In genomic region chr6:166341915-166342292, GRCh38 we compare ENCODE assay signal across 1 cellular context.
TF ChIP-seq lines count a peak whose summit lies in the region.

No MANE protein-coding gene starts in this region.

TF ChIP-seq in HepG2, 621 proteins besides CTCF, POLR2A, EP300 and RAD21:
- TF ChIP-seq FOXA1 (IDR thresholded peaks at IDR 0.05) (no peak), FOXA1 (CRISPR knock-in tag; IDR thresholded peaks at IDR 0.05) (no peak), RXRB (CRISPR knock-in tag; IDR thresholded peaks at IDR 0.05; ENCODE audit: borderline replicate concordance) (no peak), U2AF2 (IDR thresholded peaks at IDR 0.05; ENCODE audit: low read depth, low read length) (0 out of 2 replicates have a peak, but pooled peaks have one; percentile 11), BHLHE40 (IDR thresholded peaks at IDR 0.05; ENCODE audit: low read length) (no peak), ZFX (CRISPR knock-in tag; IDR thresholded peaks at IDR 0.05; ENCODE audit: low read depth) (no peak), ZNF569 (CRISPR knock-in tag; IDR thresholded peaks at IDR 0.05; ENCODE audit: borderline replicate concordance) (0 out of 2 replicates have a peak, but pooled peaks have one; percentile 62), THYN1 (CRISPR knock-in tag; IDR thresholded peaks at IDR 0.05; ENCODE audit: borderline replicate concordance, low read depth) (0 out of 2 replicates have a peak, but pooled peaks have one; percentile 2), ATAD3A (CRISPR knock-in tag; IDR thresholded peaks at IDR 0.05) (no peak), TBP (CRISPR knock-in tag; IDR thresholded peaks at IDR 0.05) (no peak), FIP1L1 (IDR thresholded peaks at IDR 0.05; ENCODE audit: borderline replicate concordance, insufficient read depth, low read depth, low read length) (no peak), ZNF30 (CRISPR knock-in tag; IDR thresholded peaks at IDR 0.05) (0 out of 2 replicates have a peak, but pooled peaks have one; percentile 17), ISX (CRISPR knock-in tag; conservative IDR thresholded peaks at IDR 0.05) (no peak; the same call in 1 of the 2 replicates), CCDC6 (CRISPR knock-in tag; IDR thresholded peaks at IDR 0.05) (peak; percentile 15), CREM (IDR thresholded peaks at IDR 0.05) (no peak), CREM (CRISPR knock-in tag; IDR thresholded peaks at IDR 0.05) (no peak), ARID3A (IDR thresholded peaks at IDR 0.05; ENCODE audit: low read depth, low read length) (no peak), SIX1 (CRISPR knock-in tag; IDR thresholded peaks at IDR 0.05; ENCODE audit: borderline replicate concordance) (0 out of 2 replicates have a peak, but pooled peaks have one; percentile 1)
- TF ChIP-seq, protein P1, sequence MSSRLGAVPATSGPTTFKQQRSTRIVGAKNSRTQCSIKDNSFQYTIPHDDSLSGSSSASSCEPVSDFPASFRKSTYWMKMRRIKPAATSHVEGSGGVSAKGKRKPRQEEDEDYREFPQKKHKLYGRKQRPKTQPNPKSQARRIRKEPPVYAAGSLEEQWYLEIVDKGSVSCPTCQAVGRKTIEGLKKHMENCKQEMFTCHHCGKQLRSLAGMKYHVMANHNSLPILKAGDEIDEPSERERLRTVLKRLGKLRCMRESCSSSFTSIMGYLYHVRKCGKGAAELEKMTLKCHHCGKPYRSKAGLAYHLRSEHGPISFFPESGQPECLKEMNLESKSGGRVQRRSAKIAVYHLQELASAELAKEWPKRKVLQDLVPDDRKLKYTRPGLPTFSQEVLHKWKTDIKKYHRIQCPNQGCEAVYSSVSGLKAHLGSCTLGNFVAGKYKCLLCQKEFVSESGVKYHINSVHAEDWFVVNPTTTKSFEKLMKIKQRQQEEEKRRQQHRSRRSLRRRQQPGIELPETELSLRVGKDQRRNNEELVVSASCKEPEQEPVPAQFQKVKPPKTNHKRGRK (CRISPR knock-in tag; IDR thresholded peaks at IDR 0.05), result no peak
- TF ChIP-seq, protein P2, sequence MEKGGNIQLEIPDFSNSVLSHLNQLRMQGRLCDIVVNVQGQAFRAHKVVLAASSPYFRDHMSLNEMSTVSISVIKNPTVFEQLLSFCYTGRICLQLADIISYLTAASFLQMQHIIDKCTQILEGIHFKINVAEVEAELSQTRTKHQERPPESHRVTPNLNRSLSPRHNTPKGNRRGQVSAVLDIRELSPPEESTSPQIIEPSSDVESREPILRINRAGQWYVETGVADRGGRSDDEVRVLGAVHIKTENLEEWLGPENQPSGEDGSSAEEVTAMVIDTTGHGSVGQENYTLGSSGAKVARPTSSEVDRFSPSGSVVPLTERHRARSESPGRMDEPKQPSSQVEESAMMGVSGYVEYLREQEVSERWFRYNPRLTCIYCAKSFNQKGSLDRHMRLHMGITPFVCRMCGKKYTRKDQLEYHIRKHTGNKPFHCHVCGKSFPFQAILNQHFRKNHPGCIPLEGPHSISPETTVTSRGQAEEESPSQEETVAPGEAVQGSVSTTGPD (CRISPR knock-in tag; IDR thresholded peaks at IDR 0.05), result 0 out of 2 replicates have a peak, but pooled peaks have one; percentile 5
